In the genomic region with DNA sequence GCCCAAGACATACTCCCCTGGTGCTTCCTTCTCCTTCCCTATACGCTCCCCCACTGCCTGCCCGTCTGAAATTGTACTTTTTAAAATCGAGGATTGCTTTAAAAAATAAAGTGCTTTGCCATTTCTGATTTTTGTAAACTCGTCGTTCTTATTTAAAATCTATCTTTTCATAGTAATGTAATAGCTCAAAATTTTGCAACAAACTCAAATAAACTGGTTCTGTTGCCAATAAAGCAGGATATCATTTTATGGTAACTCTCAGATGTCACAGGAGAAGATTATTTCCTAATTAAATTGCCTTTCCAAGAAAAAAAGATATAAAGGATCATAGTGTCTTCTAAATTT, we compare ENCODE assay signal across 8 cellular contexts. TPM values are rescaled to one million over a fixed set of nuclear protein-coding genes. Genes with fewer than 3 reads are reported as not detected.
DNase-seq lines count a peak whose midpoint lies in the region; ATAC-seq and TF ChIP-seq lines count a peak whose summit lies in the region.

No MANE protein-coding gene starts in this region.

- no peak for ATAC-seq in heart right ventricle
- ATAC-seq in Right ventricle myocardium inferior, result no peak
- ATAC-seq in GM21717 (IDR thresholded peaks at IDR 0.05; ENCODE audit: unreplicated experiment), result no peak

- WGBS in heart right ventricle, 2 donors, result 4 to 6% methylated on average over 5 of the region's 5 CpGs
- WGBS in mammary epithelial cell (ENCODE audit: low coverage, missing lambda C conversion rate), result 55% methylated on average over 5 of the region's 5 CpGs

- H3K4me3 Mint-ChIP-seq in mesothelial cell of epicardium, result peak overlapping the region; percentile 67

- H3K4me1 ChIP-seq in heart right ventricle (peaks cover 0 to 36% (median 27%) of the 10 kb centered on the region in 9 donors), mammary epithelial cell (ENCODE audit: insufficient read depth, low read length) (peaks cover 5% of the 10 kb centered on the region), uterus (no peaks in the 10 kb centered on the region)

- H3K79me2 ChIP-seq in mammary epithelial cell (ENCODE audit: insufficient read depth, low read length), result no peaks in the 10 kb centered on the region

- TF ChIP-seq CTCF in heart right ventricle (IDR thresholded peaks at IDR 0.05) (no peak), mammary epithelial cell (conservative IDR thresholded peaks at IDR 0.05 in 1 of 2, IDR thresholded peaks at IDR 0.05 in 1 of 2; ENCODE audit: extremely low read depth in 1 of 2, insufficient read depth in 1 of 2, low read depth in 1 of 2, low read length in 2 of 2) (no peak), mesothelial cell of epicardium (IDR thresholded peaks at IDR 0.05; ENCODE audit: unreplicated experiment) (no peak), uterus (IDR thresholded peaks at IDR 0.05) (no peak)

- in situ Hi-C loops in mammary epithelial cell (cut with MboI; ENCODE audit: low sequenced_read_pairs in 2 of 2), result loop anchor here in 1 of 2 donors (10.0 kb wide), 1 partner anchor 203 kb away; no protein-coding TSS in a partner anchor

- H3K27me3 Mint-ChIP-seq in mesothelial cell of epicardium (ENCODE audit: low read depth), result peaks cover 1% of the 10 kb centered on the region

- H3K9me3 ChIP-seq in heart right ventricle (no peaks in the 10 kb centered on the region), mammary epithelial cell (replicated peaks; ENCODE audit: insufficient read depth, low read length) (no peaks in the 10 kb centered on the region), uterus (no peaks in the 10 kb centered on the region)

- peak overlapping the region; percentile 92 for H3K4me2 ChIP-seq in mammary epithelial cell (ENCODE audit: insufficient read depth, low read depth, low read length)

- H3K27me3 ChIP-seq in heart right ventricle (no peaks in the 10 kb centered on the region), mammary epithelial cell (ENCODE audit: insufficient read depth, low read length) (no peaks in the 10 kb centered on the region), uterus (no peaks in the 10 kb centered on the region)

- no peaks in the 10 kb centered on the region for H3K9me3 Mint-ChIP-seq in mesothelial cell of epicardium

- H3K36me3 ChIP-seq in heart right ventricle (no peaks in the 10 kb centered on the region), mammary epithelial cell (ENCODE audit: insufficient read depth, low read length) (no peaks in the 10 kb centered on the region), uterus (no peaks in the 10 kb centered on the region)

- BruUV-seq in mammary epithelial cell (replicated peaks; lab: Mats Ljungman, UMichigan), result no TSS peak

- CTCF ChIA-PET in mammary epithelial cell (lab: Charles Lee; ENCODE audit: low non-redundant PET), result no interaction called here

- no peaks in the 10 kb centered on the region for H4K20me1 ChIP-seq in mammary epithelial cell (ENCODE audit: insufficient read depth, low read length)

- H3K4me3 ChIP-seq in heart right ventricle (peak overlapping the region; percentile 19 to 78 (median 70)), mammary epithelial cell (replicated peaks in 1 of 3; ENCODE audit: insufficient read depth in 1 of 3, low read depth in 2 of 3, low read length in 3 of 3) (peak overlapping the region in 2 of 3 experiments; percentile 39 to 58), uterus (peak overlapping the region; percentile 60 to 67)

- H2AFZ ChIP-seq in mammary epithelial cell (ENCODE audit: low read depth, low read length), result peak overlapping the region; percentile 92

- H3K9ac ChIP-seq in mammary epithelial cell (ENCODE audit: insufficient read depth, low read length), result no peak overlapping the region

- H3K36me3 Mint-ChIP-seq in mesothelial cell of epicardium, result peaks cover 6% of the 10 kb centered on the region

- peaks cover 51% of the 10 kb centered on the region for H3K4me1 Mint-ChIP-seq in mesothelial cell of epicardium

- no peak for TF ChIP-seq POLR2A in uterus (IDR thresholded peaks at IDR 0.05)

- dilution Hi-C loops in mammary epithelial cell (cut with HindIII; ENCODE audit: low sequenced_read_pairs), result no loop called here

- H3K27ac ChIP-seq in heart right ventricle, result peak overlapping the region; percentile 85 to 97 (median 92)
- H3K27ac ChIP-seq in mammary epithelial cell (ENCODE audit: insufficient read depth, low read depth, low read length), result no peak overlapping the region
- peak overlapping the region; percentile 90 to 93 for H3K27ac ChIP-seq in uterus

- intact Hi-C loops in heart right ventricle (cut with DNase I), result loop anchor here in 9 of 10 donors (1.0 to 10.0 kb wide), 10 partner anchors 76 to 389 kb away; no protein-coding TSS in a partner anchor
- intact Hi-C loops in Right ventricle myocardium inferior (cut with DNase I), result loop anchor here (5.0 kb wide), 2 partner anchors 76 to 384 kb away; no protein-coding TSS in a partner anchor
- intact Hi-C loops in mammary epithelial cell (cut with micrococcal nuclease), result loop anchor here (5.0 kb wide), 4 partner anchors 61 to 601 kb away; no protein-coding TSS in a partner anchor
- intact Hi-C loops in uterus (cut with DNase I; ENCODE audit: low total_unique reads), result no loop called here

- DNase-seq in heart right ventricle, result no peak
- no peak for DNase-seq in Right ventricle myocardium inferior (ENCODE audit: missing footprints)
- no peak for DNase-seq in mammary epithelial cell
- no peak for DNase-seq in mesothelial cell of epicardium (ENCODE audit: low spot score in 2 of 2, unreplicated experiment in 2 of 2)
- no peak for DNase-seq in uterus
- no peak for DNase-seq in NCI-H2107 treated with DMSO at 0.1 percent for 48 hours (lab: John Stamatoyannopoulos, UW; ENCODE audit: unreplicated experiment)
- no peak for DNase-seq in NCI-H1048 (lab: John Stamatoyannopoulos, UW)

- peak overlapping the region; percentile 98 for H3K27ac Mint-ChIP-seq in mesothelial cell of epicardium

RNA-seq across cellular contexts. Expression of a gene that starts 1.3 kb away (rescaled TPM):
- total RNA-seq in heart right ventricle (10 to 100 TPM; 10.4 to 72.3 (median 47.3) TPM), Right ventricle myocardium inferior (26.2 TPM), mammary epithelial cell (10 to 100 TPM in 1 of 2 donors, 1 to 10 TPM in 1; 4.0 to 18.0 TPM), mesothelial cell of epicardium (756 to 790 TPM (median 778 TPM) in 3 replicates), uterus (100 to 1,000 TPM in 1 of 4 donors, 10 to 100 TPM in 3; 21.4 to 779 (median 52.6) TPM)
- polyA plus RNA-seq in heart right ventricle (10 to 100 TPM; 19.5 to 21.1 TPM), mammary epithelial cell (4.8 TPM)
- 2.7 TPM for polyA minus RNA-seq in mammary epithelial cell
